22 cellular contexts compared by ENCODE assay signal in the genomic region with DNA sequence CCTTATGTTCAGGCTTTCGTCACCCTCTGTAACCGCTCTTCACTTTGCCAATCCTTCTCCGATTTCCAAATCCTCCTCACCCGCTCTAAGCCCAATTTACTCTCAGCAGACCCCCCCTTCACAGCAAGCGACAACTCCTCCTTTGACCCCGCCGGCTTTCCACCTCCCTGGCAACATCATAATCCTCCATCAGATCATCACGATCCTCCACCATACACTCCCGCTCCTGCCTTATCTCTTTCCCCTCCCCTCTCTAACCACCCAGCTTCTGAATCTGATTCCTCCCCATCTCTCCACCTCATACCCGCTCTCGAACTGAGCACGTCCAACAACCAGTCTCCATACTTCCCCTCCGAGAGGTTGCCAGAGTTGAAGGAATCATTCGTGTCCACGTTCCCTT.
"Had no signal": no experiment of that assay in that cellular context is flagged by ENCODE, and none has a peak within 500 bp of the region (broad histone marks: within the 10 kb centered on the region; RNA-seq: fewer than 3 reads in every experiment).

No MANE protein-coding gene starts in this region.

- FAIRE-seq: keratinocyte had no signal

- DNase-seq: cortex of kidney; effector memory CD8-positive, alpha-beta T cell; foreskin keratinocyte; immature natural killer cell; left lung; lower lobe of right lung; midbrain; naive B cell; spleen; stimulated activated CD4-positive, alpha-beta T cell treated with anti-CD3 and anti-CD28 coated beads, Interleukin-15, amount 100 ng/mL, for 24 hours; stimulated activated CD4-positive, alpha-beta T cell treated with anti-CD3 and anti-CD28 coated beads, Interleukin-1b, Interleukin-23, amount 100 ng/mL, for 48 hours; stimulated activated CD4-positive, alpha-beta T cell treated with anti-CD3 and anti-CD28 coated beads, Interleukin-4, amount 100 ng/mL, for 24 hours; stimulated activated naive B cell treated with anti-CD40 and anti-IgM and Interleukin-4, amounts not matched to agents 10 μg/mL and 1 μg/mL and 100 μg/mL, for 72 hours; stimulated activated naive CD8-positive, alpha-beta T cell treated with anti-CD3 and anti-CD28 coated beads, Interleukin-15, amount 100 ng/mL, for 72 hours; testis had no signal

- H3K4me1 Mint-ChIP-seq: immature natural killer cell; naive B cell; stimulated activated naive B cell treated with anti-CD40 and anti-IgM and Interleukin-4, amounts not matched to agents 10 μg/mL and 1 μg/mL and 100 μg/mL, for 72 hours had no signal

- H3K27me3 Mint-ChIP-seq: effector memory CD8-positive, alpha-beta T cell had no signal

- H3K9me3 Mint-ChIP-seq: effector memory CD8-positive, alpha-beta T cell; immature natural killer cell; memory B cell; naive B cell; stimulated activated naive B cell treated with anti-CD40 and anti-IgM and Interleukin-4, amounts not matched to agents 10 μg/mL and 1 μg/mL and 100 μg/mL, for 72 hours; stimulated activated naive CD8-positive, alpha-beta T cell treated with anti-CD3 and anti-CD28 coated beads, Interleukin-15, amount 100 ng/mL, for 72 hours had no signal

- ATAC-seq: effector memory CD8-positive, alpha-beta T cell; foreskin keratinocyte; left lung; lower lobe of right lung; sciatic nerve; stimulated activated naive B cell treated with anti-CD40 and anti-IgM and Interleukin-4, amounts not matched to agents 10 μg/mL and 1 μg/mL and 100 μg/mL, for 72 hours; stimulated activated naive CD8-positive, alpha-beta T cell treated with anti-CD3 and anti-CD28 coated beads, Interleukin-15, amount 100 ng/mL, for 72 hours had no signal

- H3K4me3 Mint-ChIP-seq: immature natural killer cell; memory B cell; naive B cell; stimulated activated naive B cell treated with anti-CD40 and anti-IgM and Interleukin-4, amounts not matched to agents 10 μg/mL and 1 μg/mL and 100 μg/mL, for 72 hours; stimulated activated naive CD8-positive, alpha-beta T cell treated with anti-CD3 and anti-CD28 coated beads, Interleukin-15, amount 100 ng/mL, for 72 hours had no signal

- H3K27me3 ChIP-seq: esophagus muscularis mucosa, left lung, testis, tibial nerve had no signal

- H3K9me3 ChIP-seq: esophagus muscularis mucosa, left lung, lower lobe of right lung, neutrophil, spleen, testis, tibial nerve had no signal

- H3K27ac Mint-ChIP-seq: effector memory CD8-positive, alpha-beta T cell; immature natural killer cell; memory B cell; naive B cell; stimulated activated naive B cell treated with anti-CD40 and anti-IgM and Interleukin-4, amounts not matched to agents 10 μg/mL and 1 μg/mL and 100 μg/mL, for 72 hours; stimulated activated naive CD8-positive, alpha-beta T cell treated with anti-CD3 and anti-CD28 coated beads, Interleukin-15, amount 100 ng/mL, for 72 hours had no signal

- H3K4me3 ChIP-seq: esophagus muscularis mucosa, left lung, lower lobe of right lung, spleen, testis, tibial nerve had no signal

- H3K36me3 Mint-ChIP-seq: immature natural killer cell; memory B cell; naive B cell; stimulated activated naive B cell treated with anti-CD40 and anti-IgM and Interleukin-4, amounts not matched to agents 10 μg/mL and 1 μg/mL and 100 μg/mL, for 72 hours had no signal

- H3K27ac ChIP-seq: epithelial cell of prostate, esophagus muscularis mucosa, foreskin keratinocyte, left lung, lower lobe of right lung, neutrophil, spleen, testis, tibial nerve had no signal

- H3K36me3 ChIP-seq: esophagus muscularis mucosa, left lung, lower lobe of right lung, neutrophil, spleen, tibial nerve had no signal
